Comparison of ENCODE assay signal across 8 cellular contexts in genomic region chr17:38288217-38288827, GRCh38. TPM values are rescaled to one million over a fixed set of nuclear protein-coding genes. Genes with fewer than 3 reads are reported as not detected.
DNase-seq lines count a peak whose midpoint lies in the region; ATAC-seq and TF ChIP-seq lines count a peak whose summit lies in the region.
"Not testable (repeated sequence)": the region's sequence is repeated elsewhere in the genome, so short reads cannot be mapped to it uniquely, and the experiment has no call there.

No MANE protein-coding gene starts in this region.

- H3K18ac ChIP-seq in mesendoderm (ENCODE audit: low read length): not testable (repeated sequence)

- H3K27ac ChIP-seq in HCT116 (ENCODE audit: low read depth, low read length); SJCRH30; brain microvascular endothelial cell; mesendoderm (ENCODE audit: low read depth, low read length); transverse colon: not testable (repeated sequence)

- intact Hi-C loops in HCT116 (cut with micrococcal nuclease); Right ventricle myocardium inferior (cut with DNase I); transverse colon (cut with DNase I; ENCODE audit: low total_unique reads): not testable (repeated sequence)

- H3K27me3 ChIP-seq in HCT116 (ENCODE audit: insufficient read depth, low read length); SJCRH30; brain microvascular endothelial cell (replicated peaks); mesendoderm (ENCODE audit: insufficient read depth, low read length, poor library complexity); transverse colon: not testable (repeated sequence)

- TF ChIP-seq EP300 in transverse colon (IDR thresholded peaks at IDR 0.05; ENCODE audit: low read depth): not testable (repeated sequence)

- H4K20me1 ChIP-seq in HCT116 (ENCODE audit: insufficient read depth): not testable (repeated sequence)

- DNase-seq in D341Med (ENCODE audit: low spot score) (peak; percentile 52), HCT116 (ENCODE audit: low read depth, low spot score) (peak; percentile 18), NCI-H2029 (lab: John Stamatoyannopoulos, UW) (peak; percentile 1), SJCRH30 (peak; percentile 23 to 51), brain microvascular endothelial cell (peak; percentile 19), mesendoderm (peak; percentile 39)
- not testable (repeated sequence) for DNase-seq in Right ventricle myocardium inferior (ENCODE audit: missing footprints); transverse colon

- in situ Hi-C loops in brain microvascular endothelial cell (cut with HindIII; ENCODE audit: low pct_ligation_motif_present, low sequenced_read_pairs); transverse colon (cut with MboI; ENCODE audit: low pct_ligation_motif_present in 1 of 4, low pct_unique_long_range_greater_than_20kb in 1 of 4, low sequenced_read_pairs in 3 of 4): not testable (repeated sequence)

- ATAC-seq in HCT116 (peak; percentile 63), Right ventricle myocardium inferior (peak; percentile 46)

- H3K9ac ChIP-seq in HCT116 (ENCODE audit: low read length); mesendoderm (ENCODE audit: low read length): not testable (repeated sequence)

- TF ChIP-seq RAD21 in HCT116 (IDR thresholded peaks at IDR 0.05; ENCODE audit: low read depth): peak; percentile 53

- H2BK15ac ChIP-seq in mesendoderm (replicated peaks; ENCODE audit: low read depth): not testable (repeated sequence)

- H2AK5ac ChIP-seq in mesendoderm (ENCODE audit: low read length): not testable (repeated sequence)

- not testable (repeated sequence) for H2BK5ac ChIP-seq in mesendoderm (ENCODE audit: low read length)

- TF ChIP-seq CTCF in HCT116 (IDR thresholded peaks at IDR 0.05 in 2 of 3, conservative IDR thresholded peaks at IDR 0.05 in 1 of 3; ENCODE audit: borderline replicate concordance in 1 of 3, insufficient read depth in 1 of 3, low read depth in 2 of 3, low read length in 2 of 3) (peak; percentile 11 to 42 (median 19); a peak in 3 of 6 replicates), brain microvascular endothelial cell (IDR thresholded peaks at IDR 0.05; ENCODE audit: low read depth, low read length, missing control alignments) (peak; percentile 46), transverse colon (IDR thresholded peaks at IDR 0.05) (peak in 3 of 5 experiments; percentile 6 to 33 (median 30))

- CTCF ChIA-PET in HCT116 (lab: Charles Lee): not testable (repeated sequence)

- not testable (repeated sequence) for H2AFZ ChIP-seq in HCT116 (ENCODE audit: low read depth, low read length, poor library complexity, severe bottlenecking)

- RAD21 ChIA-PET in HCT116 (lab: Charles Lee; ENCODE audit: low non-redundant PET in 1 of 2, low total read pairs in 2 of 2, uncharacterized antibody in 2 of 2, unreplicated experiment in 2 of 2): not testable (repeated sequence)

- not testable (repeated sequence) for H3K4me2 ChIP-seq in HCT116 (ENCODE audit: low read length); mesendoderm (ENCODE audit: low read length)

- not testable (repeated sequence) for BruUV-seq in HCT116 (replicated peaks; lab: Mats Ljungman, UMichigan)

- POLR2A ChIA-PET in HCT116 (lab: Charles Lee): not testable (repeated sequence)

- not testable (repeated sequence) for H3K79me2 ChIP-seq in HCT116 (ENCODE audit: insufficient read depth, low read length); mesendoderm (ENCODE audit: control insufficient read depth, insufficient read depth, low read length)

- not testable (repeated sequence) for TF ChIP-seq POLR2A in HCT116 (IDR thresholded peaks at IDR 0.05; ENCODE audit: borderline replicate concordance, extremely low read depth, insufficient read depth, insufficient read length); transverse colon (IDR thresholded peaks at IDR 0.05)

- not testable (repeated sequence) for H3K36me3 ChIP-seq in HCT116 (ENCODE audit: control insufficient read depth in 1 of 2, insufficient read depth in 2 of 2, low read length in 2 of 2); SJCRH30; brain microvascular endothelial cell (replicated peaks); mesendoderm (ENCODE audit: control insufficient read depth, insufficient read depth, low read length); transverse colon

- not testable (repeated sequence) for H4K8ac ChIP-seq in mesendoderm (ENCODE audit: low read depth, low read length)

- H3K23ac ChIP-seq in mesendoderm (ENCODE audit: low read length): not testable (repeated sequence)

- not testable (repeated sequence) for H3K79me1 ChIP-seq in mesendoderm (ENCODE audit: low read length)

- WGBS in mesendoderm (ENCODE audit: extremely low coverage, insufficient coverage, low lambda C conversion rate): no CpG with 5 or more reads among the region's 12 CpGs
- 63% methylated on average over 6 of the region's 12 CpGs; no CpG with 5 or more reads in 1 of the 2 donors for WGBS in transverse colon (ENCODE audit: low coverage in 1 of 2), 2 donors

- H3K56ac ChIP-seq in mesendoderm (ENCODE audit: low read length): not testable (repeated sequence)

- not testable (repeated sequence) for H3K4me3 ChIP-seq in HCT116 (replicated peaks in 1 of 2; ENCODE audit: low read depth in 1 of 2, low read length in 2 of 2); SJCRH30; brain microvascular endothelial cell (ENCODE audit: low read depth, low read length); mesendoderm (ENCODE audit: low read length); transverse colon

- H3K4ac ChIP-seq in mesendoderm (ENCODE audit: low read depth, low read length): not testable (repeated sequence)

- H3K9me3 ChIP-seq in HCT116 (ENCODE audit: control insufficient read depth in 1 of 2, insufficient read depth in 1 of 2, low read depth in 1 of 2, low read length in 2 of 2); SJCRH30 (replicated peaks); transverse colon: not testable (repeated sequence)

- H4K5ac ChIP-seq in mesendoderm (ENCODE audit: low read length): not testable (repeated sequence)

- H3K9me2 ChIP-seq in HCT116 (ENCODE audit: insufficient read depth): not testable (repeated sequence)

- not testable (repeated sequence) for H2BK120ac ChIP-seq in mesendoderm (ENCODE audit: low read depth, low read length)

- H3K4me1 ChIP-seq in HCT116 (ENCODE audit: control insufficient read depth in 1 of 2, insufficient read depth in 2 of 2, low read length in 2 of 2): peaks cover 5 to 28% of the 10 kb centered on the region in 2 experiments
- not testable (repeated sequence) for H3K4me1 ChIP-seq in SJCRH30; mesendoderm (ENCODE audit: control insufficient read depth, low read depth, low read length); transverse colon

RNA-seq across cellular contexts. Expression of gene MRPL45, which starts 8.6 kb away (rescaled TPM):
- total RNA-seq in HCT116 (2021; ENCODE audit: unreplicated experiment): 76.1 TPM
- 45.1 and 66.9 TPM in 2 replicates for polyA plus RNA-seq in HCT116 (2012)
- 41.9 and 42.3 TPM in 2 replicates for total RNA-seq in SJCRH30 (2014; rRNA removed; shearing (Covaris generic))
- total RNA-seq in Right ventricle myocardium inferior: 36.9 TPM
- 78.4 TPM for polyA plus RNA-seq in mesendoderm (2013, experiment 1 of 2)
- 79.1 TPM for polyA plus RNA-seq in mesendoderm (2013, experiment 2 of 2)
- 10 to 100 TPM in 3 of 4 donors, 1 to 10 TPM in 1; 5.2 to 30.8 (median 18.9) TPM for total RNA-seq in transverse colon

RNA-seq across cellular contexts. Expression of gene GPR179, which starts 55.4 kb away (rescaled TPM):
- total RNA-seq in HCT116 (2021; ENCODE audit: unreplicated experiment): 0.17 TPM
- polyA plus RNA-seq in HCT116 (2012): 0.12 and 0.17 TPM in 2 replicates
- total RNA-seq in SJCRH30 (2014; rRNA removed; shearing (Covaris generic)): not detected in 2 replicates
- total RNA-seq in Right ventricle myocardium inferior: not detected
- polyA plus RNA-seq in mesendoderm (2013, experiment 1 of 2): 0.01 TPM
- 0.01 TPM for polyA plus RNA-seq in mesendoderm (2013, experiment 2 of 2)
- under 1 TPM in 2 of 4 donors, not detected in 2; under 0.01 to 0.16 TPM for total RNA-seq in transverse colon
